Comparison of ENCODE assay signal across 1 cellular context in the genomic region with DNA sequence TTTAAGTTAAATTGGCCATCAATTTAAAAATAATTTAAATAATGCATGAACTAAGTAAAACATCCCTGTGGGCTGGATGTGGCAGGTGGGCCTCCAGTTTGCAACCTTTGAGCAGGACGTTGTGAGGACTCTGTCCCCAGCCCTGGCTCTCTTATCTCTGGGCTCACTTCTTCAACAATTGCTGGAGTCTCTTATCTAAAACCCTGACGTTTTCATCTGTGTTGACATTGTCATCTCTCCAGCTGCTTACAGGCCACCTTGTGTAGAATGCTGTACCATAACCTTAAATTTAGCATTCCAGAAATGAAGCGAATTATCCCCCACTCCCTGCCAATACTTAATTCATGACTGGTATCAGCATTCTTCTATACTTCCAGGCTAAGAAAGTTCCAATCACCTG.
TF ChIP-seq lines count a peak whose summit lies in the region.

No MANE protein-coding gene starts in this region.

TF ChIP-seq in GM23338, 12 proteins besides CTCF, POLR2A, EP300 and RAD21 (continued from another document):
- TF ChIP-seq, protein P1, sequence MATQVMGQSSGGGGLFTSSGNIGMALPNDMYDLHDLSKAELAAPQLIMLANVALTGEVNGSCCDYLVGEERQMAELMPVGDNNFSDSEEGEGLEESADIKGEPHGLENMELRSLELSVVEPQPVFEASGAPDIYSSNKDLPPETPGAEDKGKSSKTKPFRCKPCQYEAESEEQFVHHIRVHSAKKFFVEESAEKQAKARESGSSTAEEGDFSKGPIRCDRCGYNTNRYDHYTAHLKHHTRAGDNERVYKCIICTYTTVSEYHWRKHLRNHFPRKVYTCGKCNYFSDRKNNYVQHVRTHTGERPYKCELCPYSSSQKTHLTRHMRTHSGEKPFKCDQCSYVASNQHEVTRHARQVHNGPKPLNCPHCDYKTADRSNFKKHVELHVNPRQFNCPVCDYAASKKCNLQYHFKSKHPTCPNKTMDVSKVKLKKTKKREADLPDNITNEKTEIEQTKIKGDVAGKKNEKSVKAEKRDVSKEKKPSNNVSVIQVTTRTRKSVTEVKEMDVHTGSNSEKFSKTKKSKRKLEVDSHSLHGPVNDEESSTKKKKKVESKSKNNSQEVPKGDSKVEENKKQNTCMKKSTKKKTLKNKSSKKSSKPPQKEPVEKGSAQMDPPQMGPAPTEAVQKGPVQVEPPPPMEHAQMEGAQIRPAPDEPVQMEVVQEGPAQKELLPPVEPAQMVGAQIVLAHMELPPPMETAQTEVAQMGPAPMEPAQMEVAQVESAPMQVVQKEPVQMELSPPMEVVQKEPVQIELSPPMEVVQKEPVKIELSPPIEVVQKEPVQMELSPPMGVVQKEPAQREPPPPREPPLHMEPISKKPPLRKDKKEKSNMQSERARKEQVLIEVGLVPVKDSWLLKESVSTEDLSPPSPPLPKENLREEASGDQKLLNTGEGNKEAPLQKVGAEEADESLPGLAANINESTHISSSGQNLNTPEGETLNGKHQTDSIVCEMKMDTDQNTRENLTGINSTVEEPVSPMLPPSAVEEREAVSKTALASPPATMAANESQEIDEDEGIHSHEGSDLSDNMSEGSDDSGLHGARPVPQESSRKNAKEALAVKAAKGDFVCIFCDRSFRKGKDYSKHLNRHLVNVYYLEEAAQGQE (IDR thresholded peaks at IDR 0.05; ENCODE audit: unreplicated experiment) = no peak
- TF ChIP-seq JUNB (IDR thresholded peaks at IDR 0.05; ENCODE audit: unreplicated experiment) (no peak), POLR2AphosphoS5 (IDR thresholded peaks at IDR 0.05; ENCODE audit: low read depth) (no peak), EZH2phosphoT487 (IDR thresholded peaks at IDR 0.05; ENCODE audit: unreplicated experiment) (no peak), CREB1 (CRISPR knock-in tag; IDR thresholded peaks at IDR 0.05; ENCODE audit: low read depth) (no peak), ZNF114 (CRISPR knock-in tag; IDR thresholded peaks at IDR 0.05) (no peak), EZH2 (IDR thresholded peaks at IDR 0.05; ENCODE audit: low read depth, unreplicated experiment) (no peak)
- TF ChIP-seq, protein P2, sequence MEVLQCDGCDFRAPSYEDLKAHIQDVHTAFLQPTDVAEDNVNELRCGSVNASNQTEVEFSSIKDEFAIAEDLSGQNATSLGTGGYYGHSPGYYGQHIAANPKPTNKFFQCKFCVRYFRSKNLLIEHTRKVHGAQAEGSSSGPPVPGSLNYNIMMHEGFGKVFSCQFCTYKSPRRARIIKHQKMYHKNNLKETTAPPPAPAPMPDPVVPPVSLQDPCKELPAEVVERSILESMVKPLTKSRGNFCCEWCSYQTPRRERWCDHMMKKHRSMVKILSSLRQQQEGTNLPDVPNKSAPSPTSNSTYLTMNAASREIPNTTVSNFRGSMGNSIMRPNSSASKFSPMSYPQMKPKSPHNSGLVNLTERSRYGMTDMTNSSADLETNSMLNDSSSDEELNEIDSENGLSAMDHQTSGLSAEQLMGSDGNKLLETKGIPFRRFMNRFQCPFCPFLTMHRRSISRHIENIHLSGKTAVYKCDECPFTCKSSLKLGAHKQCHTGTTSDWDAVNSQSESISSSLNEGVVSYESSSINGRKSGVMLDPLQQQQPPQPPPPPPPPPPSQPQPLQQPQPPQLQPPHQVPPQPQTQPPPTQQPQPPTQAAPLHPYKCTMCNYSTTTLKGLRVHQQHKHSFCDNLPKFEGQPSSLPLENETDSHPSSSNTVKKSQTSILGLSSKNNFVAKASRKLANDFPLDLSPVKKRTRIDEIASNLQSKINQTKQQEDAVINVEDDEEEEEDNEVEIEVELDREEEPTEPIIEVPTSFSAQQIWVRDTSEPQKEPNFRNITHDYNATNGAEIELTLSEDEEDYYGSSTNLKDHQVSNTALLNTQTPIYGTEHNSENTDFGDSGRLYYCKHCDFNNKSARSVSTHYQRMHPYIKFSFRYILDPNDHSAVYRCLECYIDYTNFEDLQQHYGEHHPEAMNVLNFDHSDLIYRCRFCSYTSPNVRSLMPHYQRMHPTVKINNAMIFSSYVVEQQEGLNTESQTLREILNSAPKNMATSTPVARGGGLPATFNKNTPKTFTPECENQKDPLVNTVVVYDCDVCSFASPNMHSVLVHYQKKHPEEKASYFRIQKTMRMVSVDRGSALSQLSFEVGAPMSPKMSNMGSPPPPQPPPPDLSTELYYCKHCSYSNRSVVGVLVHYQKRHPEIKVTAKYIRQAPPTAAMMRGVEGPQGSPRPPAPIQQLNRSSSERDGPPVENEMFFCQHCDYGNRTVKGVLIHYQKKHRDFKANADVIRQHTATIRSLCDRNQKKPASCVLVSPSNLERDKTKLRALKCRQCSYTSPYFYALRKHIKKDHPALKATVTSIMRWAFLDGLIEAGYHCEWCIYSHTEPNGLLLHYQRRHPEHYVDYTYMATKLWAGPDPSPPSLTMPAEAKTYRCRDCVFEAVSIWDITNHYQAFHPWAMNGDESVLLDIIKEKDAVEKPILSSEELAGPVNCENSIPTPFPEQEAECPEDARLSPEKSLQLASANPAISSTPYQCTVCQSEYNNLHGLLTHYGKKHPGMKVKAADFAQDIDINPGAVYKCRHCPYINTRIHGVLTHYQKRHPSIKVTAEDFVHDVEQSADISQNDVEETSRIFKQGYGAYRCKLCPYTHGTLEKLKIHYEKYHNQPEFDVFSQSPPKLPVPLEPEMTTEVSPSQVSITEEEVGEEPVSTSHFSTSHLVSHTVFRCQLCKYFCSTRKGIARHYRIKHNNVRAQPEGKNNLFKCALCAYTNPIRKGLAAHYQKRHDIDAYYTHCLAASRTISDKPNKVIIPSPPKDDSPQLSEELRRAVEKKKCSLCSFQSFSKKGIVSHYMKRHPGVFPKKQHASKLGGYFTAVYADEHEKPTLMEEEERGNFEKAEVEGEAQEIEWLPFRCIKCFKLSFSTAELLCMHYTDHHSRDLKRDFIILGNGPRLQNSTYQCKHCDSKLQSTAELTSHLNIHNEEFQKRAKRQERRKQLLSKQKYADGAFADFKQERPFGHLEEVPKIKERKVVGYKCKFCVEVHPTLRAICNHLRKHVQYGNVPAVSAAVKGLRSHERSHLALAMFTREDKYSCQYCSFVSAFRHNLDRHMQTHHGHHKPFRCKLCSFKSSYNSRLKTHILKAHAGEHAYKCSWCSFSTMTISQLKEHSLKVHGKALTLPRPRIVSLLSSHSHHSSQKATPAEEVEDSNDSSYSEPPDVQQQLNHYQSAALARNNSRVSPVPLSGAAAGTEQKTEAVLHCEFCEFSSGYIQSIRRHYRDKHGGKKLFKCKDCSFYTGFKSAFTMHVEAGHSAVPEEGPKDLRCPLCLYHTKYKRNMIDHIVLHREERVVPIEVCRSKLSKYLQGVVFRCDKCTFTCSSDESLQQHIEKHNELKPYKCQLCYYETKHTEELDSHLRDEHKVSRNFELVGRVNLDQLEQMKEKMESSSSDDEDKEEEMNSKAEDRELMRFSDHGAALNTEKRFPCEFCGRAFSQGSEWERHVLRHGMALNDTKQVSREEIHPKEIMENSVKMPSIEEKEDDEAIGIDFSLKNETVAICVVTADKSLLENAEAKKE (CRISPR knock-in tag; IDR thresholded peaks at IDR 0.05) = no peak
TF ChIP-seq in GM23338: peak in this region for 0.
